ENCODE assay signal across 8 cellular contexts in the genomic region with DNA sequence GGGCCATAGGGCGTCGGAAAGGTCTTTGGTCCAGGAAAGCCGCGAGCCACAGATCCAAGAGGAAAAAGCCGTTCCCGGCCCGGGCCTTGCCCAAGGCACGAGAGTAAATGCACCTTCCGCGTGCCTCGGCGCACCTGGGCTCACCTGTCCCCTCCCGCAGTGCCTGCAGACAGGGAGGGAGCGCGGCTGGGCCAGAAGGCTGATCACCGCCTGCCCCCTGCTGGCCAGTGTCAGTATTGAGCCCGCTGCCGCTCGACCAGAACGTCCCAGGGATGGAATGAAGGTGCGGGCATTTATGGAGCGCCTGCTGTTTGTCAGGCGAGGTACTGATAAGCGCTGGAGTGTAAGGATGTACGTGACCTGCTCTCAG. TPM values are rescaled to one million over a fixed set of nuclear protein-coding genes. Genes with fewer than 3 reads are reported as not detected.
DNase-seq lines count a peak whose midpoint lies in the region; ATAC-seq and TF ChIP-seq lines count a peak whose summit lies in the region.

No MANE protein-coding gene starts in this region.

- TF ChIP-seq CTCF in GM13976 (IDR thresholded peaks at IDR 0.05; ENCODE audit: borderline replicate concordance, control extremely low read depth, extremely low read depth, insufficient read depth, missing control alignments) (peak; percentile 96), left lung (IDR thresholded peaks at IDR 0.05) (peak; percentile 98 to 99)

- peak overlapping the region; percentile 33 to 36 for H3K4me3 ChIP-seq in left lung

- no peaks in the 10 kb centered on the region for H3K9me3 ChIP-seq in left lung

- ATAC-seq in HG03354 (IDR thresholded peaks at IDR 0.05; ENCODE audit: poor library complexity, severe bottlenecking, unreplicated experiment): peak; percentile 75
- ATAC-seq in left lung: peak; percentile 95
- no peak for ATAC-seq in GM19328 (IDR thresholded peaks at IDR 0.05; ENCODE audit: unreplicated experiment)

- peaks cover 0 to 11% of the 10 kb centered on the region in 2 donors for H3K27me3 ChIP-seq in left lung

- peaks cover 0 to 14% of the 10 kb centered on the region in 2 donors for H3K4me1 ChIP-seq in left lung

- in situ Hi-C loops in GM13976 (cut with MboI; ENCODE audit: low sequenced_read_pairs, unreplicated experiment): loop anchor here (5.0 to 10.0 kb wide), 2 partner anchors 168 to 365 kb away; no protein-coding TSS in a partner anchor

- no peaks in the 10 kb centered on the region for H3K36me3 ChIP-seq in left lung

- intact Hi-C loops in left lung (cut with DNase I): loop anchor here in 1 of 2 donors (2.0 to 10.0 kb wide), 2 partner anchors 85 to 167 kb away; no protein-coding TSS in a partner anchor

- H3K27ac ChIP-seq in left lung: peak overlapping the region; percentile 24 to 80

- DNase-seq in GM13976 (ENCODE audit: low spot score) (peak; percentile 91), NCI-H524 (lab: John Stamatoyannopoulos, UW) (peak; percentile 19 to 58), dermis blood vessel endothelial cell (peak; percentile 82), left lung (peak; percentile 88 to 96)
- DNase-seq in activated CD4-positive, alpha-beta T cell treated with anti-CD3 and anti-CD28 coated beads, Interleukin-2, amount 50 U/mL, for 24 hours (ENCODE audit: low read depth in 1 of 2, low spot score in 1 of 2): peak; percentile 72 to 84
- DNase-seq in stimulated activated CD4-positive, alpha-beta T cell treated with anti-CD3 and anti-CD28 coated beads, Interleukin-2, amount 100 ng/mL, for 4 hours (ENCODE audit: low read depth): peak; percentile 75

RNA-seq across cellular contexts. Expression of a gene that starts 0.7 kb away (rescaled TPM):
- 1.0 and 1.5 TPM in 2 replicates for total RNA-seq in dermis blood vessel endothelial cell
- total RNA-seq in left lung: 10 to 100 TPM; 10.8 to 20.4 TPM

RNA-seq across cellular contexts. Expression of a gene that starts 22.4 kb away (rescaled TPM):
- total RNA-seq in dermis blood vessel endothelial cell: 10.6 and 12.1 TPM in 2 replicates
- 10 to 100 TPM; 45.9 to 47.9 TPM for total RNA-seq in left lung

RNA-seq across cellular contexts. Expression of a gene that starts 26.7 kb away (rescaled TPM):
- total RNA-seq in dermis blood vessel endothelial cell (under 0.01 and 0.09 TPM in 2 replicates), left lung (under 1 TPM; 0.08 to 0.29 TPM)

Comparison
In these comparisons a context has a peak if more than half of its experiments do, and no peak if none do; other contexts are left out.
1. DNase-seq: peak in every context shown above with its lines; median percentile 92 in left lung; 91 in GM13976; 82 in dermis blood vessel endothelial cell; 78 in activated CD4-positive, alpha-beta T cell treated with anti-CD3 and anti-CD28 coated beads, Interleukin-2, amount 50 U/mL, for 24 hours; 75 in stimulated activated CD4-positive, alpha-beta T cell treated with anti-CD3 and anti-CD28 coated beads, Interleukin-2, amount 100 ng/mL, for 4 hours; 38 in NCI-H524.